ENCODE assay signal across 14 cellular contexts in genomic region chr5:123997354-123998215, GRCh38.
DNase-seq lines count a peak whose midpoint lies in the region; ATAC-seq, FAIRE-seq and TF ChIP-seq lines count a peak whose summit lies in the region.
"Had no signal": no experiment of that assay in that cellular context is flagged by ENCODE, and none has a peak within 500 bp of the region (broad histone marks: within the 10 kb centered on the region; RNA-seq: fewer than 3 reads in every experiment).

No MANE protein-coding gene starts in this region.

- H3K36me3 Mint-ChIP-seq in HFFc6 (ENCODE audit: low read depth), result no peaks in the 10 kb centered on the region
- H3K36me3 Mint-ChIP-seq: mesothelial cell of epicardium; stimulated activated effector memory CD8-positive, alpha-beta T cell treated with anti-CD3 and anti-CD28 coated beads, Interleukin-12 subunit alpha, Interleukin-12 subunit beta, amount 100 ng/mL, for 72 hours had no signal

- H3K27ac Mint-ChIP-seq in HFFc6, result peak overlapping the region; percentile 40
- H3K27ac Mint-ChIP-seq: mesothelial cell of epicardium; stimulated activated effector memory CD8-positive, alpha-beta T cell treated with anti-CD3 and anti-CD28 coated beads, Interleukin-12 subunit alpha, Interleukin-12 subunit beta, amount 100 ng/mL, for 72 hours had no signal

- TF ChIP-seq CTCF in HFFc6 (IDR thresholded peaks at IDR 0.05), result no peak

- H3K4me1 Mint-ChIP-seq in HFFc6 (ENCODE audit: low read depth), result peaks cover 35% of the 10 kb centered on the region
- H3K4me1 Mint-ChIP-seq: stimulated activated effector memory CD8-positive, alpha-beta T cell treated with anti-CD3 and anti-CD28 coated beads, Interleukin-12 subunit alpha, Interleukin-12 subunit beta, amount 100 ng/mL, for 72 hours had no signal

- peaks cover 10% of the 10 kb centered on the region for H3K27me3 Mint-ChIP-seq in HFFc6 (ENCODE audit: insufficient read depth)

- H3K9me3 Mint-ChIP-seq in HFFc6, result no peaks in the 10 kb centered on the region

- H3K4me3 Mint-ChIP-seq in HFFc6, result peak overlapping the region; percentile 46
- H3K4me3 Mint-ChIP-seq: mesothelial cell of epicardium; stimulated activated effector memory CD8-positive, alpha-beta T cell treated with anti-CD3 and anti-CD28 coated beads, Interleukin-12 subunit alpha, Interleukin-12 subunit beta, amount 100 ng/mL, for 72 hours had no signal

- FAIRE-seq in urothelium cell line (lab: Jason Lieb, UNC), result peak; percentile 44

- ATAC-seq in GM19035 (IDR thresholded peaks at IDR 0.05; ENCODE audit: unreplicated experiment) (no peak), GM19452 (IDR thresholded peaks at IDR 0.05; ENCODE audit: unreplicated experiment) (no peak)
- ATAC-seq: body of pancreas; stimulated activated effector memory CD8-positive, alpha-beta T cell treated with anti-CD3 and anti-CD28 coated beads, Interleukin-12 subunit alpha, Interleukin-12 subunit beta, amount 100 ng/mL, for 72 hours had no signal

- DNase-seq in HFFc6 (peak; percentile 93), amniotic epithelial cell (ENCODE audit: low read depth) (peak; percentile 81), iris pigment epithelial cell (ENCODE audit: low read depth) (peak; percentile 21), urothelium cell line (ENCODE audit: low spot score) (no peak), occipital lobe (lab: John Stamatoyannopoulos, UW) (no peak)
- DNase-seq: activated CD8-positive, alpha-beta memory T cell treated with anti-CD3 and anti-CD28 coated beads, Interleukin-2, amount 50 U/mL, for 4 hours; body of pancreas; MG63; NCI-H774; stimulated activated CD4-positive, alpha-beta T cell treated with anti-CD3 and anti-CD28 coated beads, Interleukin-12 subunit alpha, Interleukin-12 subunit beta, amount 100 ng/mL, for 4 hours had no signal

Comparison
In these comparisons a context has a peak if more than half of its experiments do, and no peak if none do; other contexts are left out.
1. DNase-seq: peak in HFFc6 (single experiment), amniotic epithelial cell (single experiment) and iris pigment epithelial cell (single experiment); none in urothelium cell line (single experiment) and occipital lobe (single experiment).